In the genomic region with DNA sequence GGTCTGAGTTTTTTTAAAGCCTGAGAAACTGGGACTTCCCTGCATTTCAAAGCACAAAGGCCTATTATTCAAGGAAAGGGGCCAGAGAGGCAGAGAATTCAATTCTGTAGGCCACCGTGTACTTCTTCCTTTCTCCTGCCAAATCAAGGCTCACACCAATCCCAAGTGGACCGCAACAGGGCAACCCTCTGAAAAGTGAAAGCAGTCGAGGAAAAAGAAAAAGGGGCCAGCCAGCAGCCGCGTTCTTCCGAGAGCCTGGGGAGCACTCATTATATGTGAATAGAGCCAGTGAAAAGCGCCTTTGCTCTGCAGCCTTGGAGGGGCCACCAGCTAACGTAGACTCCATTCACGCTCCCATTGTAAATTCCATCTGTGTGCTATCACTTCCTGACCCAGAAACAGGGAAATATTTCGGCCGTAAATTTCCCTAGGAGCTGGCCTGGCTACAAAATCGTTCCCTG, we compare ENCODE assay signal across 8 cellular contexts. TPM values are rescaled to one million over a fixed set of nuclear protein-coding genes. Genes with fewer than 3 reads are reported as not detected.
DNase-seq lines count a peak whose midpoint lies in the region; ATAC-seq and TF ChIP-seq lines count a peak whose summit lies in the region.

No MANE protein-coding gene starts in this region.

- ATAC-seq in HG03439 (IDR thresholded peaks at IDR 0.05; ENCODE audit: unreplicated experiment): no peak

- peak; percentile 34 for DNase-seq in AG08396 (ENCODE audit: low spot score)
- DNase-seq in amniotic epithelial cell (ENCODE audit: low read depth): peak; percentile 40
- DNase-seq in left ventricle myocardium inferior: no peak
- DNase-seq in pons (ENCODE audit: low spot score): peak; percentile 62
- DNase-seq in NCI-H2029 treated with DMSO at 0.1 percent for 48 hours (lab: John Stamatoyannopoulos, UW): no peak
- no peak for DNase-seq in SK-N-DZ (ENCODE audit: low spot score)
- no peak for DNase-seq in NCI-H524 (lab: John Stamatoyannopoulos, UW)

- TF ChIP-seq CTCF in left ventricle myocardium inferior (IDR thresholded peaks at IDR 0.05; ENCODE audit: borderline replicate concordance): no peak

- no peaks in the 10 kb centered on the region for H3K36me3 ChIP-seq in left ventricle myocardium inferior

- H3K9me3 ChIP-seq in left ventricle myocardium inferior (replicated peaks): no peaks in the 10 kb centered on the region

- H3K27ac ChIP-seq in left ventricle myocardium inferior (replicated peaks): peak overlapping the region; percentile 87

- H3K27me3 ChIP-seq in left ventricle myocardium inferior (ENCODE audit: low read depth): no peaks in the 10 kb centered on the region

- peak overlapping the region; percentile 54 for H3K4me3 ChIP-seq in left ventricle myocardium inferior

- H3K4me1 ChIP-seq in left ventricle myocardium inferior: peaks cover 21% of the 10 kb centered on the region

- intact Hi-C loops in left ventricle myocardium inferior (cut with micrococcal nuclease): no loop called here

RNA-seq across cellular contexts. Expression of gene THUMPD3, which starts 45.9 kb away (rescaled TPM):
- 57.4 TPM for total RNA-seq in left ventricle myocardium inferior
- 48.8 and 74.7 TPM in 2 replicates for polyA plus RNA-seq in SK-N-DZ (2014; cell fraction: cytosol; rRNA removed)
- polyA plus RNA-seq in SK-N-DZ (2014; cell fraction: nucleus; rRNA removed): 20.9 and 50.1 TPM in 2 replicates

Comparison
In these comparisons a context has a peak if more than half of its experiments do, and no peak if none do; other contexts are left out.
1. DNase-seq: peak in AG08396 (single experiment), amniotic epithelial cell (single experiment) and pons (single experiment); none in left ventricle myocardium inferior (single experiment), NCI-H2029 treated with DMSO at 0.1 percent for 48 hours (single experiment), SK-N-DZ (single experiment) and NCI-H524 (0 of 2).